In the genomic region with DNA sequence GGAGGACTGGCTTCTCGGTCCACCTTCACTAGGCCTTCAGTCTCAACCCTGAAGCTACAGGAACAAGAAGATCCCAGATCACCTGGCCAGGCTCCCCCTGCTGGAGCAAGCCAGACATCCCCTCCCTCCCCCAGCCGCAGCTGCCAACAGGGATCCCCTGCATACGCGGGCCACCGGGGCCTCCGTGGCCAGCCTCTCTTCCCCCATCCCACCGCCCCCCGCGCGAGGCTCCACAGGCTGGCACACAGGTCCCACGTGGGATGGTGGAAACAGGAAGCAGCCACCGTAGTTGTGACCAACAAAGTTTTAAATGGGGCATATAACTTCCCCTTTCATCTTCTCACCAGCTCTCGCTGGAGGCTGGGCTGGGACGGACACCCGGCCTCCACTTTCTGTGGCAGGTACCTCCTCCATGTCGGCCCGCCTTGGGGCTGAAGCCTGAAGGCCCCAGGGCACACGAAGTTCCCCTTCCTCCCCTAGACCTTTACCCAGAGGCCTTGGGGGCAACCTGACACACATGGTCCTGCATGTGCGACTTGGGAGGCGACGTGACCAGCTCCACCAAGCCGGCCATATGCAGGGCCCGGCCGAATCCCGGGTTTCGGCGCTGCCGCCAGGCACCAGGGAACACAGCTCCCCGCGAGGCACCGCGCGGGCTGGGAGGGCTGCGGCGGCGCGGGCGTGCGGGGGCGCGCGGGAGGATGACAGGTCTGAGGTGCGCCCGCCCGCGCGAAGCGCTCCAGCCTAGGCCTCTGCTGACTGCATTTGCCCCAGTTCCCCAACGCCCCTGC, we compare ENCODE assay signal across 8 cellular contexts. TPM values are rescaled to one million over a fixed set of nuclear protein-coding genes. Genes with fewer than 3 reads are reported as not detected.
A peak's percentile ranks its signal among the peaks of the same experiment; 100 is the strongest.
DNase-seq lines count a peak whose midpoint lies in the region; ATAC-seq and TF ChIP-seq lines count a peak whose summit lies in the region.

No MANE protein-coding gene starts in this region.

- peak overlapping the region; percentile 92 for H3K4me3 ChIP-seq in choroid plexus epithelial cell (ENCODE audit: low read depth, low read length)
- peak overlapping the region; percentile 60 to 86 (median 76) for H3K4me3 ChIP-seq in right lobe of liver

- ATAC-seq in right lobe of liver (peak; percentile 9 to 25 (median 17)), GM19395 (IDR thresholded peaks at IDR 0.05; ENCODE audit: unreplicated experiment) (no peak)

- no peaks in the 10 kb centered on the region for H3K27me3 ChIP-seq in right lobe of liver

- TF ChIP-seq POLR2A in right lobe of liver (IDR thresholded peaks at IDR 0.05): peak; percentile 11

- intact Hi-C loops in right lobe of liver (cut with DNase I): no loop called here

- H3K27ac ChIP-seq in right lobe of liver: peak overlapping the region; percentile 68 to 99 (median 99)

- no peak for DNase-seq in AG09319 (ENCODE audit: extremely low read depth, low read depth)
- peak; percentile 78 for DNase-seq in GM20000 (ENCODE audit: low spot score)
- peak; percentile 74 for DNase-seq in NCI-H510A treated with DMSO at 0.1 percent for 48 hours (lab: John Stamatoyannopoulos, UW)
- peak; percentile 70 to 76 for DNase-seq in activated CD4-positive, alpha-beta T cell treated with anti-CD3 and anti-CD28 coated beads for 4 hours
- peak; percentile 76 for DNase-seq in choroid plexus epithelial cell (ENCODE audit: low read depth)
- peak; percentile 73 to 85 (median 84) for DNase-seq in right lobe of liver
- peak in 2 of 3 experiments; percentile 59 to 65 for DNase-seq in stimulated activated CD4-positive, alpha-beta T cell treated with anti-CD3 and anti-CD28 coated beads, TNF-alpha, amount 100 ng/mL, for 4 hours (ENCODE audit: low read depth in 3 of 3)

- H3K4me1 ChIP-seq in right lobe of liver: peaks cover 7 to 85% (median 60%) of the 10 kb centered on the region in 4 donors

- no peaks in the 10 kb centered on the region for H3K36me3 ChIP-seq in right lobe of liver

- TF ChIP-seq CTCF in AG09319 (IDR thresholded peaks at IDR 0.05; ENCODE audit: low read depth, low read length) (peak; percentile 66), GM20000 (IDR thresholded peaks at IDR 0.05; ENCODE audit: extremely low read depth, missing control alignments) (peak; percentile 56), choroid plexus epithelial cell (conservative IDR thresholded peaks at IDR 0.05; ENCODE audit: low read depth, low read length) (peak; percentile 81), right lobe of liver (IDR thresholded peaks at IDR 0.05) (peak; percentile 50 to 56 (median 53))

- no peaks in the 10 kb centered on the region for H3K9me3 ChIP-seq in right lobe of liver

- 0% methylated on average over 4 of the region's 49 CpGs for WGBS in right lobe of liver (ENCODE audit: insufficient coverage, low coverage, low lambda C conversion rate, missing lambda C conversion rate)

RNA-seq across cellular contexts. Expression of a gene that starts 44.4 kb away (rescaled TPM):
- 1 to 10 TPM; 1.7 to 7.6 (median 3.7) TPM for total RNA-seq in right lobe of liver
